In the genomic region with DNA sequence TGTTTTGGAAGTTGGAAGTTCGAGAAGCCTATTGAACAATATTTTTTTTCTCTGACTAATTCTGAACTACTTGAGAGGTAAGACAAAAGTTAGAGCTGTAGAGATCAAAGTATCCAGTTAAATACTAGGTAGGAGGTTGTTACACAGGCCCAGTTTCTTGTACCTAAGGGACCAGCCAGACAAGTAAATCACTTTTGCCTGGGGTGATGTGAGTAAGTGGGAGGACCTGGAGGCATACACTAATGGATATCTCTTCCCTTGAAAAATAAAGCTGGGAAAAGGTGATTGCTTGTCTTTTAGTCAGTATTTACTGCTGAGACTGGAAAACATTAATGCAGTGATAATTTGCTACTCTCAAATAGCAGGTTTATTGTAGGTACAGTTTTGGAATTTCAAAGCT, we compare ENCODE assay signal across 1 cellular context.
TF ChIP-seq lines count a peak whose summit lies in the region.

No MANE protein-coding gene starts in this region.

TF ChIP-seq in A549, 52 proteins besides CTCF, POLR2A, EP300 and RAD21 (continued from another document):
- TF ChIP-seq, protein P1, sequence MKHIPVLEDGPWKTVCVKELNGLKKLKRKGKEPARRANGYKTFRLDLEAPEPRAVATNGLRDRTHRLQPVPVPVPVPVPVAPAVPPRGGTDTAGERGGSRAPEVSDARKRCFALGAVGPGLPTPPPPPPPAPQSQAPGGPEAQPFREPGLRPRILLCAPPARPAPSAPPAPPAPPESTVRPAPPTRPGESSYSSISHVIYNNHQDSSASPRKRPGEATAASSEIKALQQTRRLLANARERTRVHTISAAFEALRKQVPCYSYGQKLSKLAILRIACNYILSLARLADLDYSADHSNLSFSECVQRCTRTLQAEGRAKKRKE (CRISPR knock-in tag; IDR thresholded peaks at IDR 0.05; ENCODE audit: low read depth) = no peak
- TF ChIP-seq ZNF302 (CRISPR knock-in tag; IDR thresholded peaks at IDR 0.05) (no peak), RCOR1 (IDR thresholded peaks at IDR 0.05; ENCODE audit: low read depth, low read length) (no peak), POLR2AphosphoS2 (conservative IDR thresholded peaks at IDR 0.05; ENCODE audit: low read length) (no peak), HDAC2 (IDR thresholded peaks at IDR 0.05) (no peak), MAZ (IDR thresholded peaks at IDR 0.05; ENCODE audit: borderline replicate concordance, low read depth, low read length) (no peak), FOXS1 (CRISPR knock-in tag; IDR thresholded peaks at IDR 0.05) (no peak), KDM1A (IDR thresholded peaks at IDR 0.05; ENCODE audit: low read depth) (no peak), TFCP2L1 (CRISPR knock-in tag; IDR thresholded peaks at IDR 0.05) (no peak)
